In the genomic region with DNA sequence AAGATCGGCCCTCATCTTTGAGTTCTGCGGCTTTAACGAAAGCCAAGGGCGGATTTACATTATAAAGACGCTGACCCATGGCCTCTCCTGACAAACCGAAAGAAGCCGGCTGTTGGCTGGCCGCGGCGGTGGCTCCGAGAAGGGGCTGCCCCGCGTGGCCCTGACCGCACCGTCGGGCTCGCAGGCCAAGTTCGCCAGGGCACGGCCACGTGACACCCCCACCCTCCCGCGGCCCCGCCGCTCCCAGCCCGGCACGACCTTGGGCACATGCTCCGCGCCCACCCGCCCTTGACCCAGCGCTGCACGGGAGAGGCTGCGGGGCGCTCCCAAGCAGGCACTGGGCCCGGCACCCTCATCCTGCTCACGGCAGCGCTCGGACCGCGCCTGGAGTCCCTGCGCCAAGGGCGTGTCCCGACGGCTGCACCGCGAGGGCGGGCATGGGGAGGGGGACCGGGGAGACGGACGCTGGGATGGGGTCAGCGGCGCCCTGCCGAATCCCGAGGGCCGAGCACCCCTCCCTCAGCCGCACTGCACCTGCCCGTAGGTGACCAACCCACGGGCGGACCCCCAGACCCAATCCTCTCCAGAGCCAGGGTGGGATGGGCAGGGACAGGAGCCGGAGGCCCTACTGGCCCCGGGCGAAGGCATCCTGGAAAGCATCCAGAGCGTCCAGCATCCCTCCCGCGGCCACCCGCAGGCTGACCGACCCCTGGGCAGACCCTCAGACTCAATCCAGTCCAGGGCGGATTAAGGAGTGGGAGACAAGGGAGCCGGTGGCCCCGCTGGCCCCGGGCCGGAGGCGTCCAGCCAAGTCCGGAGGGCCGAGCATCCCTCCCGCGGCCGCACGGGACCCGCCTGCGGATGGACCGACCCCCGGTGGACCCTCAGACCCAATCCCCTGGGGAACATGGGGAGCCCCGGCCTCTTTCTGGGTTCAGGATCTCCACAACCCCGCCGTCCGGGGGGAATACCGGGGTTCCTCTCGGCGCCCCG, we compare ENCODE assay signal across 1 cellular context.
TF ChIP-seq lines count a peak whose summit lies in the region.

No MANE protein-coding gene starts in this region.

TF ChIP-seq in WTC11, 78 proteins besides CTCF, POLR2A, EP300 and RAD21 (continued from another document):
- TF ChIP-seq, protein P1, sequence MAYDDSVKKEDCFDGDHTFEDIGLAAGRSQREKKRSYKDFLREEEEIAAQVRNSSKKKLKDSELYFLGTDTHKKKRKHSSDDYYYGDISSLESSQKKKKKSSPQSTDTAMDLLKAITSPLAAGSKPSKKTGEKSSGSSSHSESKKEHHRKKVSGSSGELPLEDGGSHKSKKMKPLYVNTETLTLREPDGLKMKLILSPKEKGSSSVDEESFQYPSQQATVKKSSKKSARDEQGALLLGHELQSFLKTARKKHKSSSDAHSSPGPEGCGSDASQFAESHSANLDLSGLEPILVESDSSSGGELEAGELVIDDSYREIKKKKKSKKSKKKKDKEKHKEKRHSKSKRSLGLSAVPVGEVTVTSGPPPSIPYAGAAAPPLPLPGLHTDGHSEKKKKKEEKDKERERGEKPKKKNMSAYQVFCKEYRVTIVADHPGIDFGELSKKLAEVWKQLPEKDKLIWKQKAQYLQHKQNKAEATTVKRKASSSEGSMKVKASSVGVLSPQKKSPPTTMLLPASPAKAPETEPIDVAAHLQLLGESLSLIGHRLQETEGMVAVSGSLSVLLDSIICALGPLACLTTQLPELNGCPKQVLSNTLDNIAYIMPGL (CRISPR knock-in tag; IDR thresholded peaks at IDR 0.05): peak; percentile 47; the same call in 1 of the 2 replicates
- TF ChIP-seq, protein P2, sequence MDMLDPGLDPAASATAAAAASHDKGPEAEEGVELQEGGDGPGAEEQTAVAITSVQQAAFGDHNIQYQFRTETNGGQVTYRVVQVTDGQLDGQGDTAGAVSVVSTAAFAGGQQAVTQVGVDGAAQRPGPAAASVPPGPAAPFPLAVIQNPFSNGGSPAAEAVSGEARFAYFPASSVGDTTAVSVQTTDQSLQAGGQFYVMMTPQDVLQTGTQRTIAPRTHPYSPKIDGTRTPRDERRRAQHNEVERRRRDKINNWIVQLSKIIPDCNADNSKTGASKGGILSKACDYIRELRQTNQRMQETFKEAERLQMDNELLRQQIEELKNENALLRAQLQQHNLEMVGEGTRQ (CRISPR knock-in tag; IDR thresholded peaks at IDR 0.05): peak; percentile 83
- no peak for TF ChIP-seq ATF1 (CRISPR knock-in tag; IDR thresholded peaks at IDR 0.05)
